ENCODE assay signal across 28 cellular contexts in the genomic region with DNA sequence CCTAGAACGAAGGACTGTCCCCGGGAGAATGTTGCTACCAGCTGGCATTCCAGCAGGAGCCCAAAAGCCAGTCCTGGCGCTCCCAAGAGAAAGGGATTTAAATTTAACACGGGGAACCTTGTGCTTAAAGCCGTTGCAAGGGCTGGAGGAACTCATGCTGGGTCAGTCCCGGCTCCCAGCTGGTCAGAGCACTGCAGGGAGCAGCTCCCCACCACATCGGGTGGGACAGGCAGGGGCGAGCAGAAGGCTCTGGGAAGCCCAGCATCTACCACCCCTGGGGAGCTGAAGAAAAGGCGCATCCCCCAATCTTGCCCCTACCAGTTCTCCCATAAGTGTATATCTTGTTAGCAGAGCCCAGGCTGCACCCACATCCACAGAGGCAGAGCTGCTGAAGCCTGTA. TPM values are rescaled to one million over a fixed set of nuclear protein-coding genes. Genes with fewer than 3 reads are reported as not detected.
"Had no signal": no experiment of that assay in that cellular context is flagged by ENCODE, and none has a peak within 500 bp of the region (broad histone marks: within the 10 kb centered on the region; RNA-seq: fewer than 3 reads in every experiment).

No MANE protein-coding gene starts in this region.

- ATAC-seq: activated T-cell treated with anti-CD3 and anti-CD28 coated beads, Interleukin-2, amount 50 U/mL, for 72 hours; left ventricle myocardium superior; naive thymus-derived CD8-positive, alpha-beta T cell; pancreas; stimulated activated memory B cell treated with anti-CD40 and anti-IgM and Interleukin-4, amounts not matched to agents 10 μg/mL and 1 μg/mL and 100 μg/mL, for 72 hours; T-helper 17 cell had no signal

- H3K4me1 ChIP-seq: heart right ventricle, pancreas, right atrium auricular region, stomach, transverse colon, uterus had no signal

- DNase-seq: activated CD4-positive, alpha-beta memory T cell treated with anti-CD3 and anti-CD28 coated beads, Interleukin-2, amount 10 ng/mL, durations not matched to agents 7 days and 5 days; activated CD4-positive, alpha-beta T cell treated with anti-CD3 and anti-CD28 coated beads, Interleukin-2, amount 10 ng/mL, durations not matched to agents 24 days and 14 days; activated effector memory CD4-positive, alpha-beta T cell treated with Interleukin-2 at 50 U/mL for 16 hours; activated T-cell treated with anti-CD3 and anti-CD28 coated beads, Interleukin-2, amount 50 U/mL, for 72 hours; effector CD8-positive, alpha-beta T cell; erythroblast; foreskin fibroblast; heart right ventricle; kidney glomerular epithelial cell; left ventricle myocardium superior; mammary epithelial cell; naive thymus-derived CD8-positive, alpha-beta T cell; pancreas; small intestine; stimulated activated CD4-positive, alpha-beta T cell treated with anti-CD3 and anti-CD28 coated beads, Interleukin-2, amount 100 ng/mL, for 24 hours; stomach; T-helper 17 cell; transverse colon; uterus had no signal

- H3K27me3 ChIP-seq: pancreas, right atrium auricular region, transverse colon, uterus had no signal

- H3K27ac ChIP-seq: heart right ventricle, pancreas, right atrium auricular region, stomach, transverse colon, uterus had no signal

- H3K9me3 ChIP-seq: pancreas, psoas muscle, right atrium auricular region, stomach, transverse colon, uterus had no signal

- H3K4me3 ChIP-seq: heart right ventricle, pancreas, right atrium auricular region, stomach, transverse colon, uterus had no signal

- H3K36me3 ChIP-seq: heart right ventricle, pancreas, right atrium auricular region, stomach, transverse colon, uterus had no signal

RNA-seq across cellular contexts. Expression of a gene that starts 15.7 kb away (rescaled TPM):
- total RNA-seq: activated CD4-positive, alpha-beta T cell treated with anti-CD3 and anti-CD28 coated beads, Interleukin-2, amount 10 ng/mL, durations not matched to agents 24 days and 14 days; activated T-cell treated with anti-CD3 and anti-CD28 coated beads, Interleukin-2, amount 50 U/mL, for 72 hours; cardiac septum; chondrocyte; heart right ventricle; left ventricle myocardium superior; mammary epithelial cell; mesothelial cell of epicardium; naive thymus-derived CD8-positive, alpha-beta T cell; psoas muscle; right atrium auricular region; temporal lobe had no signal
- polyA plus RNA-seq: aorta, fibroblast of lung, heart right ventricle, mammary epithelial cell had no signal
